37 cellular contexts compared by ENCODE assay signal in the genomic region with DNA sequence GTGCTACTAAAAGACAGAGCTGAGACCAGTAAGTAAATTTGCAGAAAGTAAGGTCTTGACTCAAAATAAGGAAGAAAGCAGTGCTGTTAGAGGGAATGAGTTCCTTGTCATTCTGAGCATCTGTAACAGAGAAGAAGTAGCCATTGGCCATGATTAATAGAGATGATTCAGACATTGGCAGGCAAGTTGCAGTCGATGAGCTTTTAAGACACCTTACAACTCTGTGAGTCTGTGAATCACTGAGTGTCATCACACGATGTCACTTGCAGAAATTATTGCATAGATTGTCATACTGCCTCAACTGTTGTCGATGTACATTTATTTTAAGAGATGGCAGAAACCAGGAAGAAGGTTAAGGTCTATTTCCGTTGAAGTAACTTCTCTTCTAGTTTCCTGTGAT.
"Had no signal": no experiment of that assay in that cellular context is flagged by ENCODE, and none has a peak within 500 bp of the region (broad histone marks: within the 10 kb centered on the region; RNA-seq: fewer than 3 reads in every experiment).

No MANE protein-coding gene starts in this region.

- H3K27me3 Mint-ChIP-seq: activated naive CD4-positive, alpha-beta T cell treated with anti-CD3 and anti-CD28 coated beads, Interleukin-2, amount 10 ng/mL, durations not matched to agents 7 days and 5 days; activated naive CD8-positive, alpha-beta T cell treated with anti-CD3 and anti-CD28 coated beads, Interleukin-2, amount 10 ng/mL, durations not matched to agents 7 days and 5 days; dendritic cell treated with granulocyte-macrophage colony-stimulating factor and Interleukin-4, amounts not matched to agents 40 ng/mL and 50 ng/mL, for 4 days had no signal

- H3K9me3 ChIP-seq: pancreas, prostate gland, suprapubic skin, tibial nerve had no signal

- H3K27me3 ChIP-seq: tibial nerve had no signal

- H3K4me3 ChIP-seq: heart left ventricle, left ventricle myocardium inferior, lung, pancreas, prostate gland, skin epidermis, suprapubic skin, tibial nerve had no signal

- ATAC-seq: activated CD4-positive, CD25-positive, alpha-beta regulatory T cell treated with anti-CD3 and anti-CD28 coated beads, Interleukin-2, amount 50 U/mL, for 24 hours; heart left ventricle; pancreas; sciatic nerve; stimulated activated naive B cell treated with anti-CD40 and anti-IgM and Interleukin-4, amounts not matched to agents 10 μg/mL and 1 μg/mL and 100 μg/mL, for 72 hours had no signal

- DNase-seq: activated CD4-positive, alpha-beta memory T cell treated with anti-CD3 and anti-CD28 coated beads, Interleukin-2, amount 10 ng/mL, durations not matched to agents 7 days and 5 days; activated CD4-positive, alpha-beta T cell treated with anti-CD3 and anti-CD28 coated beads, Interleukin-2, amount 10 ng/mL, durations not matched to agents 7 days and 5 days; activated CD8-positive, alpha-beta memory T cell treated with anti-CD3 and anti-CD28 coated beads, Interleukin-2, amount 50 U/mL, for 48 hours; activated gamma-delta T cell; activated naive CD4-positive, alpha-beta T cell treated with anti-CD3 and anti-CD28 coated beads, Interleukin-2, amount 10 ng/mL, durations not matched to agents 7 days and 5 days; activated naive CD8-positive, alpha-beta T cell treated with anti-CD3 and anti-CD28 coated beads, Interleukin-2, amount 10 ng/mL, durations not matched to agents 7 days and 5 days; activated T-cell treated with anti-CD3 and anti-CD28 coated beads, Interleukin-2, amount 50 U/mL, for 24 hours; brain microvascular endothelial cell; central memory CD4-positive, alpha-beta T cell; endodermal cell; foreskin fibroblast; heart left ventricle; kidney glomerular epithelial cell; left ventricle myocardium inferior; naive B cell; nucleus accumbens; pancreas; retina; stimulated activated CD4-positive, alpha-beta T cell treated with anti-CD3 and anti-CD28 coated beads, Interleukin-12 subunit alpha, Interleukin-12 subunit beta, amount 100 ng/mL, for 4 hours; stimulated activated CD4-positive, alpha-beta T cell treated with anti-CD3 and anti-CD28 coated beads, Interleukin-4, amount 100 ng/mL, for 4 hours; stimulated activated CD8-positive, alpha-beta memory T cell treated with anti-CD3 and anti-CD28 coated beads, Interleukin-4, amount 100 ng/mL, for 48 hours; stimulated activated naive B cell treated with anti-CD40 and anti-IgM and Interleukin-4, amounts not matched to agents 10 μg/mL and 1 μg/mL and 100 μg/mL, for 72 hours; SW 1271; T-helper 9 cell; WERI-Rb-1 had no signal

- H3K27ac Mint-ChIP-seq: activated CD4-positive, alpha-beta memory T cell treated with anti-CD3 and anti-CD28 coated beads, Interleukin-2, amount 10 ng/mL, durations not matched to agents 7 days and 5 days; activated CD4-positive, alpha-beta T cell treated with anti-CD3 and anti-CD28 coated beads, Interleukin-2, amount 10 ng/mL, durations not matched to agents 7 days and 5 days; activated naive CD4-positive, alpha-beta T cell treated with anti-CD3 and anti-CD28 coated beads, Interleukin-2, amount 10 ng/mL, durations not matched to agents 7 days and 5 days; activated naive CD8-positive, alpha-beta T cell treated with anti-CD3 and anti-CD28 coated beads, Interleukin-2, amount 10 ng/mL, durations not matched to agents 7 days and 5 days; activated T-cell treated with anti-CD3 and anti-CD28 coated beads, Interleukin-2, amount 50 U/mL, for 24 hours; dendritic cell treated with granulocyte-macrophage colony-stimulating factor and Interleukin-4, amounts not matched to agents 40 ng/mL and 50 ng/mL, for 4 days; endodermal cell; naive B cell; stimulated activated naive B cell treated with anti-CD40 and anti-IgM and Interleukin-4, amounts not matched to agents 10 μg/mL and 1 μg/mL and 100 μg/mL, for 72 hours; T-helper 1 cell treated with Interleukin-12 subunit alpha and Interleukin-12 subunit beta and Interleukin-4 antibody, amounts not matched to agents 30 μg/mL and 1 μg/mL, for 36 hours had no signal

- H3K4me3 Mint-ChIP-seq: activated CD4-positive, alpha-beta memory T cell treated with anti-CD3 and anti-CD28 coated beads, Interleukin-2, amount 10 ng/mL, durations not matched to agents 7 days and 5 days; activated CD4-positive, alpha-beta T cell treated with anti-CD3 and anti-CD28 coated beads, Interleukin-2, amount 10 ng/mL, durations not matched to agents 7 days and 5 days; activated naive CD4-positive, alpha-beta T cell treated with anti-CD3 and anti-CD28 coated beads, Interleukin-2, amount 10 ng/mL, durations not matched to agents 7 days and 5 days; activated naive CD8-positive, alpha-beta T cell treated with anti-CD3 and anti-CD28 coated beads, Interleukin-2, amount 10 ng/mL, durations not matched to agents 7 days and 5 days; activated T-cell treated with anti-CD3 and anti-CD28 coated beads, Interleukin-2, amount 50 U/mL, for 24 hours; dendritic cell treated with granulocyte-macrophage colony-stimulating factor and Interleukin-4, amounts not matched to agents 40 ng/mL and 50 ng/mL, for 4 days; endodermal cell; naive B cell; neural crest cell; stimulated activated naive B cell treated with anti-CD40 and anti-IgM and Interleukin-4, amounts not matched to agents 10 μg/mL and 1 μg/mL and 100 μg/mL, for 72 hours; T-helper 1 cell treated with Interleukin-12 subunit alpha and Interleukin-12 subunit beta and Interleukin-4 antibody, amounts not matched to agents 30 μg/mL and 1 μg/mL, for 36 hours had no signal

- H3K4me1 ChIP-seq: heart left ventricle, left ventricle myocardium inferior, pancreas, prostate gland, suprapubic skin, tibial nerve had no signal

- H3K36me3 ChIP-seq: brain microvascular endothelial cell, heart left ventricle, left ventricle myocardium inferior, pancreas, prostate gland, suprapubic skin, tibial nerve, WERI-Rb-1 had no signal

- H3K27ac ChIP-seq: brain microvascular endothelial cell, heart left ventricle, left ventricle myocardium inferior, pancreas, prostate gland, skin epidermis, suprapubic skin, tibial nerve, WERI-Rb-1 had no signal

- H3K36me3 Mint-ChIP-seq: activated naive CD4-positive, alpha-beta T cell treated with anti-CD3 and anti-CD28 coated beads, Interleukin-2, amount 10 ng/mL, durations not matched to agents 7 days and 5 days; activated naive CD8-positive, alpha-beta T cell treated with anti-CD3 and anti-CD28 coated beads, Interleukin-2, amount 10 ng/mL, durations not matched to agents 7 days and 5 days; naive B cell; stimulated activated naive B cell treated with anti-CD40 and anti-IgM and Interleukin-4, amounts not matched to agents 10 μg/mL and 1 μg/mL and 100 μg/mL, for 72 hours had no signal

- H3K4me1 Mint-ChIP-seq: activated CD4-positive, alpha-beta memory T cell treated with anti-CD3 and anti-CD28 coated beads, Interleukin-2, amount 10 ng/mL, durations not matched to agents 7 days and 5 days; activated CD4-positive, alpha-beta T cell treated with anti-CD3 and anti-CD28 coated beads, Interleukin-2, amount 10 ng/mL, durations not matched to agents 7 days and 5 days; activated naive CD4-positive, alpha-beta T cell treated with anti-CD3 and anti-CD28 coated beads, Interleukin-2, amount 10 ng/mL, durations not matched to agents 7 days and 5 days; activated naive CD8-positive, alpha-beta T cell treated with anti-CD3 and anti-CD28 coated beads, Interleukin-2, amount 10 ng/mL, durations not matched to agents 7 days and 5 days; endodermal cell; naive B cell; neural crest cell; stimulated activated naive B cell treated with anti-CD40 and anti-IgM and Interleukin-4, amounts not matched to agents 10 μg/mL and 1 μg/mL and 100 μg/mL, for 72 hours had no signal

- H3K9me3 Mint-ChIP-seq: activated CD4-positive, alpha-beta memory T cell treated with anti-CD3 and anti-CD28 coated beads, Interleukin-2, amount 10 ng/mL, durations not matched to agents 7 days and 5 days; activated CD4-positive, alpha-beta T cell treated with anti-CD3 and anti-CD28 coated beads, Interleukin-2, amount 10 ng/mL, durations not matched to agents 7 days and 5 days; activated naive CD4-positive, alpha-beta T cell treated with anti-CD3 and anti-CD28 coated beads, Interleukin-2, amount 10 ng/mL, durations not matched to agents 7 days and 5 days; activated naive CD8-positive, alpha-beta T cell treated with anti-CD3 and anti-CD28 coated beads, Interleukin-2, amount 10 ng/mL, durations not matched to agents 7 days and 5 days; activated T-cell treated with anti-CD3 and anti-CD28 coated beads, Interleukin-2, amount 50 U/mL, for 24 hours; dendritic cell treated with granulocyte-macrophage colony-stimulating factor and Interleukin-4, amounts not matched to agents 40 ng/mL and 50 ng/mL, for 4 days; endodermal cell; neural crest cell; stimulated activated naive B cell treated with anti-CD40 and anti-IgM and Interleukin-4, amounts not matched to agents 10 μg/mL and 1 μg/mL and 100 μg/mL, for 72 hours; T-helper 1 cell treated with Interleukin-12 subunit alpha and Interleukin-12 subunit beta and Interleukin-4 antibody, amounts not matched to agents 30 μg/mL and 1 μg/mL, for 36 hours had no signal

- FAIRE-seq: astrocyte, pancreas, TTC549 had no signal
